8 cellular contexts compared by ENCODE assay signal in genomic region chr1:38990746-38991637, GRCh38. TPM values are rescaled to one million over a fixed set of nuclear protein-coding genes. Genes with fewer than 3 reads are reported as not detected.
A peak's percentile ranks its signal among the peaks of the same experiment; 100 is the strongest.
DNase-seq lines count a peak whose midpoint lies in the region; ATAC-seq and TF ChIP-seq lines count a peak whose summit lies in the region.

Gene AKIRIN1, plus strand, starts transcription at chr1:38991276. Its CDS starts 105 bp downstream, at chr1:38991381.

- H3K9me3 Mint-ChIP-seq in H9 (no peaks in the 10 kb centered on the region), nephron (no peaks in the 10 kb centered on the region)

- TF ChIP-seq CTCF in H9 (conservative IDR thresholded peaks at IDR 0.05) (no peak), fibroblast of the aortic adventitia (IDR thresholded peaks at IDR 0.05; ENCODE audit: insufficient read depth, low read length) (no peak), nephron (IDR thresholded peaks at IDR 0.05; ENCODE audit: unreplicated experiment in 3 of 3) (no peak)

- no peaks in the 10 kb centered on the region for H3K27me3 ChIP-seq in H9 (ENCODE audit: insufficient read depth, low read length)

- peak within 1 kb of the TSS; percentile 80 for H2BK120ac ChIP-seq in H9 (ENCODE audit: low read depth, low read length, poor library complexity, severe bottlenecking)

- H3K23me2 ChIP-seq in H9 (ENCODE audit: insufficient read length, low read depth, low read length, poor library complexity, severe bottlenecking): peaks cover 13% of the 10 kb centered on the region

- peak; percentile 98 for ATAC-seq in stimulated activated naive CD8-positive, alpha-beta T cell treated with anti-CD3 and anti-CD28 coated beads, Interleukin-15, Interleukin-2, amounts not matched to agents 100 U/mL and 50 U/mL, for 24 hours

- H3K4me1 Mint-ChIP-seq in H9: peaks cover 44 to 52% of the 10 kb centered on the region in 2 experiments
- peaks cover 37% of the 10 kb centered on the region for H3K4me1 Mint-ChIP-seq in nephron

- H2BK5ac ChIP-seq in H9 (ENCODE audit: insufficient read length, low read length): peak within 1 kb of the TSS; percentile 87

- peak within 1 kb of the TSS; percentile 84 to 91 for H3K4me3 Mint-ChIP-seq in H9
- peak within 1 kb of the TSS; percentile 88 to 91 (median 89) for H3K4me3 Mint-ChIP-seq in nephron

- peaks cover 43% of the 10 kb centered on the region for H3K79me2 ChIP-seq in H9 (ENCODE audit: insufficient read depth, low read length)

- no peaks in the 10 kb centered on the region for H3K79me1 ChIP-seq in H9 (ENCODE audit: insufficient read depth, low read depth, low read length, poor library complexity, severe bottlenecking)

- H3K4ac ChIP-seq in H9 (ENCODE audit: low read depth, low read length): no peak within 1 kb of the TSS; the same call in 1 of the 2 replicates

- peak within 1 kb of the TSS; percentile 39 for H3T11ph ChIP-seq in H9 (ENCODE audit: low read length)

- peak within 1 kb of the TSS; percentile 98 for H3K23ac ChIP-seq in H9 (ENCODE audit: insufficient read length, low read depth, low read length)

- H4K8ac ChIP-seq in H9 (replicated peaks; ENCODE audit: insufficient read length, low read depth, low read length): no peak within 1 kb of the TSS

- no peak within 1 kb of the TSS for H2BK20ac ChIP-seq in H9 (ENCODE audit: low read depth, low read length, poor library complexity, severe bottlenecking)

- no peak within 1 kb of the TSS for H4K5ac ChIP-seq in H9 (ENCODE audit: insufficient read length, low read depth, low read length)

- peak within 1 kb of the TSS; percentile 84 for H3K27ac ChIP-seq in H9 (ENCODE audit: insufficient read length, low read depth, low read length)

- peak within 1 kb of the TSS; percentile 97 for H3K18ac ChIP-seq in H9 (ENCODE audit: insufficient read length, low read depth, low read length)

- H2BK15ac ChIP-seq in H9 (ENCODE audit: low read depth, low read length): no peak within 1 kb of the TSS

- H3K27ac Mint-ChIP-seq in H9: peak within 1 kb of the TSS; percentile 95 to 99 (median 99)
- H3K27ac Mint-ChIP-seq in nephron: peak within 1 kb of the TSS; percentile 94 to 97 (median 94)

- peaks cover 4% of the 10 kb centered on the region; the same call in 1 of the 2 replicates for H3K4me1 ChIP-seq in H9 (ENCODE audit: insufficient read depth, low read length)

- H3K4me3 ChIP-seq in fibroblast of the aortic adventitia (ENCODE audit: low read depth, low read length): peak within 1 kb of the TSS; percentile 89

- WGBS in H9 (ENCODE audit: extremely low coverage, insufficient read length, low lambda C conversion rate): no CpG with 5 or more reads among the region's 76 CpGs

- no peaks in the 10 kb centered on the region for H3K9me3 ChIP-seq in H9 (ENCODE audit: control insufficient read depth, low read depth, low read length)

- H2AK5ac ChIP-seq in H9 (ENCODE audit: insufficient read length, low read length): no peak within 1 kb of the TSS

- H3K36me3 Mint-ChIP-seq in H9 (ENCODE audit: insufficient read depth in 1 of 3, low read depth in 3 of 3) (peaks cover 29 to 40% (median 34%) of the 10 kb centered on the region in 3 experiments), nephron (ENCODE audit: low read depth) (peaks cover 17% of the 10 kb centered on the region)

- H2AFZ ChIP-seq in H9 (ENCODE audit: low read length): no peak within 1 kb of the TSS

- peak; percentile 95 for DNase-seq in ELR (ENCODE audit: low read depth)
- peak; percentile 99 for DNase-seq in H9
- peak; percentile 93 for DNase-seq in M059J (ENCODE audit: low read depth)
- DNase-seq in activated effector memory CD4-positive, alpha-beta T cell treated with anti-CD3 and anti-CD28 coated beads, Interleukin-2, amount 50 U/mL, for 16 hours: peak; percentile 99
- DNase-seq in fibroblast of the aortic adventitia (ENCODE audit: low read depth): peak; percentile 94
- peak; percentile 99 for DNase-seq in stimulated activated naive CD8-positive, alpha-beta T cell treated with anti-CD3 and anti-CD28 coated beads, Interleukin-15, Interleukin-2, amounts not matched to agents 100 U/mL and 50 U/mL, for 24 hours

- no peaks in the 10 kb centered on the region for H3K27me3 Mint-ChIP-seq in H9 (ENCODE audit: low read depth)
- H3K27me3 Mint-ChIP-seq in nephron (ENCODE audit: low read depth): no peaks in the 10 kb centered on the region

- H4K91ac ChIP-seq in H9 (ENCODE audit: insufficient read length, low read depth, low read length): no peak within 1 kb of the TSS

- H3K9ac ChIP-seq in H9 (ENCODE audit: extremely low read depth, insufficient read length, low read length): peak within 1 kb of the TSS; percentile 99

- H3K56ac ChIP-seq in H9 (ENCODE audit: insufficient read length, low read depth, low read length): peak within 1 kb of the TSS; percentile 82

- H4K20me1 ChIP-seq in H9 (ENCODE audit: control insufficient read depth, insufficient read depth, insufficient read length): no peaks in the 10 kb centered on the region

- peak within 1 kb of the TSS; percentile 100 for H3K4me2 ChIP-seq in H9 (ENCODE audit: insufficient read depth, insufficient read length, low read length)

- TF ChIP-seq POLR2A in Raji (IDR thresholded peaks at IDR 0.05; ENCODE audit: insufficient read depth, low read depth, low read length): peak; percentile 93

- H3K14ac ChIP-seq in H9 (ENCODE audit: insufficient read depth, low read length): peak within 1 kb of the TSS; percentile 99

- H2BK12ac ChIP-seq in H9 (ENCODE audit: insufficient read length, low read depth, low read length): peak within 1 kb of the TSS; percentile 90

RNA-seq across cellular contexts. Expression of gene AKIRIN1, which starts in this region (rescaled TPM):
- total RNA-seq in H9 (2021) (235 and 237 TPM in 2 replicates), fibroblast of the aortic adventitia (ENCODE audit: low replicate concordance) (32.8 and 33.6 TPM in 2 replicates)
- total RNA-seq in M059J (2014; rRNA removed; shearing (Covaris generic)): 57.2 and 66.6 TPM in 2 replicates

Comparison
In these comparisons a context has a peak if more than half of its experiments do, and no peak if none do; other contexts are left out.
1. Peak in every context shown above with its lines: DNase-seq, ATAC-seq, H3K4me3 ChIP-seq and H3K27ac ChIP-seq.